1 cellular context compared by ENCODE assay signal in the genomic region with DNA sequence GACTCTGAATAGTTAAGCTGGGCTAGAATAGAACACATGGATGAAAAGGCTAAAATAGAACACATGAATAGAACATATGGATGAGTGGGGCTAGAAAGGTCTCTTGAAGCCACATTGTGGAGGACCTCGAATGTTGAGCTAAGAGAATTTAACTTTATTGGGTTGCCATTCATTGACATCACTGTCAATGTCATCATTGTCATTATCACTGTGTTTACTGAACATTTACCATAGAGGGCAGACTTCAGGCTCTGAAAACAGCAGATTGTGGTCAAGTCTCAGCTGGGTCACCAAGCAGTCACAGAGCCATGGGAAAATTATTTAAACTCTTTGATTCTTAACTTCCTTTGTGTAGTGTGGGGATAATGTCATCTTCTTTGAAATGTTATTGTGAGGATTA.
TF ChIP-seq lines count a peak whose summit lies in the region.

No MANE protein-coding gene starts in this region.

TF ChIP-seq in SK-N-SH treated with all-trans-retinoic acid at 6 μM for 48 hours, 23 proteins besides CTCF, POLR2A, EP300 and RAD21 (continued from another document):
- TF ChIP-seq ZC3H10 (CRISPR knock-in tag; IDR thresholded peaks at IDR 0.05) (no peak), CSDC2 (CRISPR knock-in tag; IDR thresholded peaks at IDR 0.05) (no peak), RARB (CRISPR knock-in tag; IDR thresholded peaks at IDR 0.05) (no peak), ESRRG (CRISPR knock-in tag; IDR thresholded peaks at IDR 0.05) (no peak), ZNF8 (CRISPR knock-in tag; IDR thresholded peaks at IDR 0.05) (no peak), SNAI2 (CRISPR knock-in tag; IDR thresholded peaks at IDR 0.05) (no peak), GLIS3 (CRISPR knock-in tag; IDR thresholded peaks at IDR 0.05) (no peak), TOX (CRISPR knock-in tag; IDR thresholded peaks at IDR 0.05; ENCODE audit: borderline replicate concordance) (no peak)
